15 cellular contexts compared by ENCODE assay signal in the genomic region with DNA sequence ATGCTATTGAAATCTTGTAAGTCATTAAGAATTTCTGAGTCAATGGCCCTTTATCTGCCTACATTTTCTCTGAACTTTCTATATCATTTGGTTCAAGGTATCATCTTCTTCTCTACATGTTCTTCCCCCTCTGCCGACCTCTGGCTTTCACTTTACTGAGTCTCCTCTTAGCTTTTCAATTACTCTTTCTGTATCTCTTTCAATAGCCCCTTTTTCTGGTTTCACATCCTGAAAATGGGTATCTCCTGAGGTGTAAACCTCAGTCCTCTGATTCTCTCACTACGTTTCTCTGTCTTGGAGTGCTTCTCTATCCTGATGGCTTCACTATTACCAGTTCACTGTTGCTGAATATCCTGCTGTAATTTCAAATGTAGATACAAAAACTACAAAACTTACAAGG.
A peak's percentile ranks its signal among the peaks of the same experiment; 100 is the strongest.
DNase-seq lines count a peak whose midpoint lies in the region; ATAC-seq and TF ChIP-seq lines count a peak whose summit lies in the region.
"Had no signal": no experiment of that assay in that cellular context is flagged by ENCODE, and none has a peak within 500 bp of the region (broad histone marks: within the 10 kb centered on the region; RNA-seq: fewer than 3 reads in every experiment).

No MANE protein-coding gene starts in this region.

- H3K4me3 ChIP-seq in esophagus muscularis mucosa, result no peak overlapping the region
- H3K4me3 ChIP-seq in effector memory CD4-positive, alpha-beta T cell (ENCODE audit: insufficient read depth, low read depth, low read length, poor library complexity, severe bottlenecking), result no peak overlapping the region
- H3K4me3 ChIP-seq: left lung, vagina had no signal

- intact Hi-C loops in esophagus muscularis mucosa (cut with DNase I), result no loop called here

- no peaks in the 10 kb centered on the region for H3K27me3 ChIP-seq in esophagus muscularis mucosa
- no peaks in the 10 kb centered on the region for H3K27me3 ChIP-seq in effector memory CD4-positive, alpha-beta T cell (replicated peaks; ENCODE audit: control insufficient read depth, insufficient read depth, low read length, poor library complexity, severe bottlenecking)
- H3K27me3 ChIP-seq: left lung, vagina had no signal

- no peaks in the 10 kb centered on the region for H3K4me1 ChIP-seq in esophagus muscularis mucosa
- H3K4me1 ChIP-seq in effector memory CD4-positive, alpha-beta T cell (ENCODE audit: control insufficient read depth, insufficient read depth, low read length, poor library complexity, severe bottlenecking), result no peaks in the 10 kb centered on the region
- H3K4me1 ChIP-seq: left lung, parathyroid adenoma, vagina had no signal

- H3K36me3 ChIP-seq in esophagus muscularis mucosa, result peaks cover 0 to 54% (median 23%) of the 10 kb centered on the region in 4 donors
- H3K36me3 ChIP-seq in effector memory CD4-positive, alpha-beta T cell (ENCODE audit: control insufficient read depth, insufficient read depth, low read length), result no peaks in the 10 kb centered on the region

- DNase-seq in RPMI8226 (peak; percentile 70), esophagus muscularis mucosa (ENCODE audit: extremely low spot score) (no peak)
- DNase-seq in activated effector memory CD4-positive, alpha-beta T cell treated with Interleukin-2 at 50 U/mL for 16 hours, result no peak
- DNase-seq in effector memory CD4-positive, alpha-beta T cell, result no peak
- no peak for DNase-seq in stimulated activated CD4-positive, alpha-beta T cell treated with anti-CD3 and anti-CD28 coated beads, Interleukin-4, amount 100 ng/mL, for 1 hour
- DNase-seq: activated CD4-positive, alpha-beta memory T cell treated with anti-CD3 and anti-CD28 coated beads for 36 hours; DMS 273 treated with DMSO at 0.1 percent for 48 hours; left lung; NCI-H1694; SHP77 treated with DMSO at 0.1 percent for 48 hours had no signal

- H3K27ac ChIP-seq in esophagus muscularis mucosa (replicated peaks in 1 of 4), result no peak overlapping the region
- H3K27ac ChIP-seq in effector memory CD4-positive, alpha-beta T cell (ENCODE audit: insufficient read depth, low read length, poor library complexity, severe bottlenecking), result no peak overlapping the region
- H3K27ac ChIP-seq: left lung, parathyroid adenoma, vagina had no signal

- no peak for TF ChIP-seq EP300 in esophagus muscularis mucosa (IDR thresholded peaks at IDR 0.05)

- peak; percentile 95 for ATAC-seq in GM18508 (IDR thresholded peaks at IDR 0.05; ENCODE audit: insufficient read depth, unreplicated experiment)
- ATAC-seq in GM19467 (IDR thresholded peaks at IDR 0.05; ENCODE audit: unreplicated experiment), result peak; percentile 96
- peak; percentile 94 for ATAC-seq in HG02981 (IDR thresholded peaks at IDR 0.05; ENCODE audit: unreplicated experiment)
- ATAC-seq: left lung had no signal

- TF ChIP-seq CTCF in esophagus muscularis mucosa (IDR thresholded peaks at IDR 0.05), result no peak

- no peaks in the 10 kb centered on the region for H3K9me3 ChIP-seq in esophagus muscularis mucosa
- no peaks in the 10 kb centered on the region for H3K9me3 ChIP-seq in effector memory CD4-positive, alpha-beta T cell (ENCODE audit: control insufficient read depth, low read length)
- H3K9me3 ChIP-seq: left lung, vagina had no signal

- WGBS in esophagus muscularis mucosa, result 86% methylated on average over 2 of the region's 2 CpGs

- no peak for TF ChIP-seq POLR2A in esophagus muscularis mucosa (IDR thresholded peaks at IDR 0.05; ENCODE audit: low read depth)
